Comparison of ENCODE assay signal across 33 cellular contexts in genomic region chr1:196545239-196545638, GRCh38.
"Had no signal": no experiment of that assay in that cellular context is flagged by ENCODE, and none has a peak within 500 bp of the region (broad histone marks: within the 10 kb centered on the region; RNA-seq: fewer than 3 reads in every experiment).

No MANE protein-coding gene starts in this region.

- H3K4me3 Mint-ChIP-seq: activated CD4-positive, alpha-beta memory T cell treated with anti-CD3 and anti-CD28 coated beads, Interleukin-2, amount 10 ng/mL, durations not matched to agents 7 days and 5 days; activated CD4-positive, alpha-beta T cell treated with anti-CD3 and anti-CD28 coated beads, Interleukin-2, amount 10 ng/mL, durations not matched to agents 7 days and 5 days; activated naive CD4-positive, alpha-beta T cell treated with anti-CD3 and anti-CD28 coated beads, Interleukin-2, amount 10 ng/mL, durations not matched to agents 7 days and 5 days; activated naive CD8-positive, alpha-beta T cell treated with anti-CD3 and anti-CD28 coated beads, Interleukin-2, amount 10 ng/mL, durations not matched to agents 7 days and 5 days; activated T-cell treated with anti-CD3 and anti-CD28 coated beads, Interleukin-2, amount 50 U/mL, for 24 hours; activated T-cell treated with anti-CD3 and anti-CD28 coated beads, Interleukin-2, amount 50 U/mL, for 72 hours; dendritic cell treated with granulocyte-macrophage colony-stimulating factor and Interleukin-4, amounts not matched to agents 40 ng/mL and 50 ng/mL, for 4 days; endodermal cell; T-helper 17 cell; T-helper 2 cell treated with Interferon-gamma antibody and Interleukin-4, amounts not matched to agents 5 μg/mL and 100 μg/mL, for 36 hours had no signal

- H3K36me3 Mint-ChIP-seq: activated naive CD4-positive, alpha-beta T cell treated with anti-CD3 and anti-CD28 coated beads, Interleukin-2, amount 10 ng/mL, durations not matched to agents 7 days and 5 days; activated naive CD4-positive, alpha-beta T cell treated with anti-CD3 and anti-CD28 coated beads, Interleukin-2, amount 50 U/mL, for 72 hours; activated naive CD8-positive, alpha-beta T cell treated with anti-CD3 and anti-CD28 coated beads, Interleukin-2, amount 10 ng/mL, durations not matched to agents 7 days and 5 days had no signal

- H3K4me3 ChIP-seq: ascending aorta, breast epithelium, cardiac muscle cell, coronary artery, dorsolateral prefrontal cortex, gastrocnemius medialis, heart right ventricle had no signal

- DNase-seq: activated CD4-positive, alpha-beta memory T cell treated with anti-CD3 and anti-CD28 coated beads, Interleukin-2, amount 10 ng/mL, durations not matched to agents 7 days and 5 days; activated CD4-positive, alpha-beta T cell treated with anti-CD3 and anti-CD28 coated beads for 1 hour; activated CD4-positive, alpha-beta T cell treated with anti-CD3 and anti-CD28 coated beads for 4 hours; activated CD4-positive, alpha-beta T cell treated with anti-CD3 and anti-CD28 coated beads, Interleukin-2, amount 10 ng/mL, durations not matched to agents 7 days and 5 days; activated CD4-positive, alpha-beta T cell treated with anti-CD3 and anti-CD28 coated beads, Interleukin-2, amount 50 U/mL, for 4 hours; activated CD8-positive, alpha-beta memory T cell treated with anti-CD3 and anti-CD28 coated beads, Interleukin-2, amount 50 U/mL, for 48 hours; activated gamma-delta T cell; activated naive CD4-positive, alpha-beta T cell; activated naive CD4-positive, alpha-beta T cell treated with anti-CD3 and anti-CD28 coated beads, Interleukin-2, amount 10 ng/mL, durations not matched to agents 7 days and 5 days; activated naive CD8-positive, alpha-beta T cell treated with anti-CD3 and anti-CD28 coated beads, Interleukin-2, amount 10 ng/mL, durations not matched to agents 7 days and 5 days; activated T-cell treated with anti-CD3 and anti-CD28 coated beads for 4 hours; activated T-cell treated with anti-CD3 and anti-CD28 coated beads, Interleukin-2, amount 50 U/mL, for 24 hours; activated T-cell treated with anti-CD3 and anti-CD28 coated beads, Interleukin-2, amount 50 U/mL, for 72 hours; central memory CD4-positive, alpha-beta T cell; cerebellar nuclear complex; dorsolateral prefrontal cortex; effector memory CD4-positive, alpha-beta T cell; endodermal cell; foreskin fibroblast; gastrocnemius medialis; heart right ventricle; T-helper 1 cell; T-helper 17 cell; T1000 had no signal

- H3K27me3 ChIP-seq: ascending aorta, breast epithelium, cardiac muscle cell, dorsolateral prefrontal cortex, gastrocnemius medialis, heart right ventricle had no signal

- H3K4me1 Mint-ChIP-seq: activated CD4-positive, alpha-beta memory T cell treated with anti-CD3 and anti-CD28 coated beads, Interleukin-2, amount 10 ng/mL, durations not matched to agents 7 days and 5 days; activated CD4-positive, alpha-beta T cell treated with anti-CD3 and anti-CD28 coated beads, Interleukin-2, amount 10 ng/mL, durations not matched to agents 7 days and 5 days; activated naive CD4-positive, alpha-beta T cell treated with anti-CD3 and anti-CD28 coated beads, Interleukin-2, amount 10 ng/mL, durations not matched to agents 7 days and 5 days; activated naive CD8-positive, alpha-beta T cell treated with anti-CD3 and anti-CD28 coated beads, Interleukin-2, amount 10 ng/mL, durations not matched to agents 7 days and 5 days; T-helper 17 cell had no signal

- H3K9me3 ChIP-seq: ascending aorta, breast epithelium, gastrocnemius medialis had no signal

- H3K36me3 ChIP-seq: ascending aorta, breast epithelium, cardiac muscle cell, gastrocnemius medialis, heart right ventricle had no signal

- H3K27ac Mint-ChIP-seq: activated CD4-positive, alpha-beta memory T cell treated with anti-CD3 and anti-CD28 coated beads, Interleukin-2, amount 10 ng/mL, durations not matched to agents 7 days and 5 days; activated CD4-positive, alpha-beta T cell treated with anti-CD3 and anti-CD28 coated beads, Interleukin-2, amount 10 ng/mL, durations not matched to agents 7 days and 5 days; activated naive CD4-positive, alpha-beta T cell treated with anti-CD3 and anti-CD28 coated beads, Interleukin-2, amount 10 ng/mL, durations not matched to agents 7 days and 5 days; activated naive CD4-positive, alpha-beta T cell treated with anti-CD3 and anti-CD28 coated beads, Interleukin-2, amount 50 U/mL, for 72 hours; activated naive CD8-positive, alpha-beta T cell treated with anti-CD3 and anti-CD28 coated beads, Interleukin-2, amount 10 ng/mL, durations not matched to agents 7 days and 5 days; activated T-cell treated with anti-CD3 and anti-CD28 coated beads, Interleukin-2, amount 50 U/mL, for 24 hours; activated T-cell treated with anti-CD3 and anti-CD28 coated beads, Interleukin-2, amount 50 U/mL, for 72 hours; dendritic cell treated with granulocyte-macrophage colony-stimulating factor and Interleukin-4, amounts not matched to agents 40 ng/mL and 50 ng/mL, for 4 days; endodermal cell; T-helper 17 cell; T-helper 2 cell treated with Interferon-gamma antibody and Interleukin-4, amounts not matched to agents 5 μg/mL and 100 μg/mL, for 36 hours had no signal

- ATAC-seq: activated naive CD4-positive, alpha-beta T cell treated with anti-CD3 and anti-CD28 coated beads, Interleukin-2, amount 50 U/mL, for 72 hours; activated T-cell treated with anti-CD3 and anti-CD28 coated beads, Interleukin-2, amount 50 U/mL, for 72 hours; esophagus mucosa; gastrocnemius medialis; heart right ventricle; T-helper 17 cell had no signal

- H3K27me3 Mint-ChIP-seq: activated CD4-positive, alpha-beta memory T cell treated with anti-CD3 and anti-CD28 coated beads, Interleukin-2, amount 10 ng/mL, durations not matched to agents 7 days and 5 days; activated CD4-positive, alpha-beta T cell treated with anti-CD3 and anti-CD28 coated beads, Interleukin-2, amount 10 ng/mL, durations not matched to agents 7 days and 5 days; activated naive CD4-positive, alpha-beta T cell treated with anti-CD3 and anti-CD28 coated beads, Interleukin-2, amount 10 ng/mL, durations not matched to agents 7 days and 5 days; activated naive CD8-positive, alpha-beta T cell treated with anti-CD3 and anti-CD28 coated beads, Interleukin-2, amount 10 ng/mL, durations not matched to agents 7 days and 5 days; activated T-cell treated with anti-CD3 and anti-CD28 coated beads, Interleukin-2, amount 50 U/mL, for 24 hours; brain; dendritic cell treated with granulocyte-macrophage colony-stimulating factor and Interleukin-4, amounts not matched to agents 40 ng/mL and 50 ng/mL, for 4 days; T-helper 17 cell had no signal

- H3K9me3 Mint-ChIP-seq: activated CD4-positive, alpha-beta memory T cell treated with anti-CD3 and anti-CD28 coated beads, Interleukin-2, amount 10 ng/mL, durations not matched to agents 7 days and 5 days; activated CD4-positive, alpha-beta T cell treated with anti-CD3 and anti-CD28 coated beads, Interleukin-2, amount 10 ng/mL, durations not matched to agents 7 days and 5 days; activated naive CD4-positive, alpha-beta T cell treated with anti-CD3 and anti-CD28 coated beads, Interleukin-2, amount 50 U/mL, for 72 hours; activated naive CD8-positive, alpha-beta T cell treated with anti-CD3 and anti-CD28 coated beads, Interleukin-2, amount 10 ng/mL, durations not matched to agents 7 days and 5 days; activated T-cell treated with anti-CD3 and anti-CD28 coated beads, Interleukin-2, amount 50 U/mL, for 24 hours; activated T-cell treated with anti-CD3 and anti-CD28 coated beads, Interleukin-2, amount 50 U/mL, for 72 hours; dendritic cell treated with granulocyte-macrophage colony-stimulating factor and Interleukin-4, amounts not matched to agents 40 ng/mL and 50 ng/mL, for 4 days; T-helper 2 cell treated with Interferon-gamma antibody and Interleukin-4, amounts not matched to agents 5 μg/mL and 100 μg/mL, for 36 hours had no signal

- H3K27ac ChIP-seq: ascending aorta, breast epithelium, cardiac muscle cell, coronary artery, gastrocnemius medialis, heart right ventricle had no signal

- H3K4me1 ChIP-seq: ascending aorta, breast epithelium, gastrocnemius medialis, heart right ventricle had no signal
